ENCODE assay signal across 24 cellular contexts in the genomic region with DNA sequence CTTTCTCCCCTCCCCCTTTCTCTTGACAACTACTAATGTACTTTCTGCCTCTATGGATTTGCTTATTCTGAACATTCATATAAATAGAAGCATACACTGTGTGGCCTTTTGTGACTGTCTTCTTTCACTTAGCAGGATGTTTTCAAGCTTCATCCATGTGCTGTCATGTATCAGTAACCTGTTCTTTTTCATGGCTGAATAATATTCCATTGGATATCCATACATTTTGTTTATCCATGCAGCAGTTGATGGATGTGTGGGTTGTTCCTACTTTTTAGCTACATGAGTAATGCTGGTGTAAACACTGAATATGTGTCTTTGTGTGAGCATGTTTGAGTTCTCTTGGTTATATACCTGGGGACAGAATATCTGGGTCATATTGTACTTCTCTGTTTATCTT.
"Had no signal": no experiment of that assay in that cellular context is flagged by ENCODE, and none has a peak within 500 bp of the region (broad histone marks: within the 10 kb centered on the region; RNA-seq: fewer than 3 reads in every experiment).

No MANE protein-coding gene starts in this region.

- DNase-seq: hypothalamus; immature natural killer cell; left ventricle myocardium inferior; mesendoderm; naive B cell; natural killer cell; nephron progenitor cell; right lobe of liver; stimulated activated CD4-positive, alpha-beta T cell treated with anti-CD3 and anti-CD28 coated beads, Interleukin-1b, Interleukin-23, amount 100 ng/mL, for 48 hours; stimulated activated CD4-positive, alpha-beta T cell treated with anti-CD3 and anti-CD28 coated beads, Interleukin-2, amount 100 ng/mL, for 48 hours; stimulated activated CD4-positive, alpha-beta T cell treated with anti-CD3 and anti-CD28 coated beads, Interleukin-4, amount 100 ng/mL, for 4 hours; stimulated activated CD8-positive, alpha-beta memory T cell treated with anti-CD3 and anti-CD28 coated beads, Interleukin-4, amount 100 ng/mL, for 48 hours; stimulated activated naive CD4-positive, alpha-beta T cell; trophoblast cell had no signal

- H2AFZ ChIP-seq: neural progenitor cell had no signal

- H3K27me3 ChIP-seq: neural progenitor cell, ovary, right atrium auricular region, right lobe of liver, suprapubic skin, tibial artery, upper lobe of right lung had no signal

- H3K4me3 ChIP-seq: left ventricle myocardium inferior, lung, neural progenitor cell, ovary, right atrium auricular region, right lobe of liver, smooth muscle cell, suprapubic skin, thoracic aorta, tibial artery, upper lobe of right lung had no signal

- H3K4me1 ChIP-seq: left ventricle myocardium inferior, neural progenitor cell, right atrium auricular region, right lobe of liver, suprapubic skin, tibial artery, upper lobe of right lung had no signal

- FAIRE-seq: islet of Langerhans had no signal

- H3K36me3 ChIP-seq: ovary had no signal

- H3K9ac ChIP-seq: neural progenitor cell had no signal

- H3K9me3 ChIP-seq: ovary, right atrium auricular region, right lobe of liver, suprapubic skin, thoracic aorta, tibial artery, upper lobe of right lung had no signal

- H3K4me2 ChIP-seq: neural progenitor cell, smooth muscle cell had no signal

- H3K27ac ChIP-seq: left ventricle myocardium inferior, neural progenitor cell, ovary, right atrium auricular region, right lobe of liver, suprapubic skin, thoracic aorta, tibial artery, upper lobe of right lung had no signal

- ATAC-seq: natural killer cell, right lobe of liver, upper lobe of right lung had no signal
